Comparison of ENCODE assay signal across 16 cellular contexts in genomic region chr5:179696605-179697004, GRCh38. TPM values are rescaled to one million over a fixed set of nuclear protein-coding genes. Genes with fewer than 3 reads are reported as not detected.
A peak's percentile ranks its signal among the peaks of the same experiment; 100 is the strongest.
DNase-seq lines count a peak whose midpoint lies in the region; ATAC-seq, FAIRE-seq and TF ChIP-seq lines count a peak whose summit lies in the region.
"Had no signal": no experiment of that assay in that cellular context is flagged by ENCODE, and none has a peak within 500 bp of the region (broad histone marks: within the 10 kb centered on the region; RNA-seq: fewer than 3 reads in every experiment).

No MANE protein-coding gene starts in this region.

- H3K27ac ChIP-seq in GM12878 (ENCODE audit: control insufficient read depth, insufficient read depth) = peak overlapping the region; percentile 97; the same call in 1 of the 2 replicates
- peak overlapping the region; percentile 93 to 99 (median 95) for H3K27ac ChIP-seq in gastrocnemius medialis
- no peak overlapping the region for H3K27ac ChIP-seq in uterus
- no peak overlapping the region for H3K27ac ChIP-seq in heart right ventricle

- ATAC-seq in activated CD8-positive, alpha-beta memory T cell treated with anti-CD3 and anti-CD28 coated beads, Interleukin-2, amount 10 ng/mL, durations not matched to agents 7 days and 5 days = no peak
- ATAC-seq in GM12878 = no peak
- ATAC-seq in gastrocnemius medialis = no peak
- no peak for ATAC-seq in heart right ventricle

- TF ChIP-seq POLR2A in GM12878 (IDR thresholded peaks at IDR 0.05; ENCODE audit: low read depth, low read length) (no peak), gastrocnemius medialis (IDR thresholded peaks at IDR 0.05) (no peak), uterus (IDR thresholded peaks at IDR 0.05) (no peak)

- H3K4me1 ChIP-seq in GM12878 (ENCODE audit: control insufficient read depth, insufficient read depth, low read length) = peaks cover 14% of the 10 kb centered on the region
- H3K4me1 ChIP-seq in gastrocnemius medialis = peaks cover 21% of the 10 kb centered on the region in 2 donors
- H3K4me1 ChIP-seq in uterus = no peaks in the 10 kb centered on the region
- H3K4me1 ChIP-seq in heart right ventricle = peaks cover 4 to 37% (median 25%) of the 10 kb centered on the region in 9 donors

- H3K36me3 ChIP-seq in GM12878 (ENCODE audit: control insufficient read depth in 2 of 2, insufficient read depth in 2 of 2, low read length in 1 of 2) (no peaks in the 10 kb centered on the region; a peak in 1 of 4 replicates), gastrocnemius medialis (no peaks in the 10 kb centered on the region), uterus (no peaks in the 10 kb centered on the region), heart right ventricle (peaks cover 0 to 6% (median 0%) of the 10 kb centered on the region in 9 donors)
- H3K36me3 ChIP-seq: right atrium auricular region, thoracic aorta had no signal

- 81% methylated on average over 3 of the region's 3 CpGs for WGBS in GM12878 (ENCODE audit: insufficient coverage, insufficient replicate concordance, low lambda C conversion rate, missing lambda C conversion rate)
- WGBS in heart right ventricle, 2 donors = 97 to 98% methylated on average over 3 of the region's 3 CpGs

- TF ChIP-seq CTCF in GM12878 (IDR thresholded peaks at IDR 0.05 in 2 of 3, conservative IDR thresholded peaks at IDR 0.05 in 1 of 3; ENCODE audit: control insufficient read depth in 2 of 3, extremely low read depth in 1 of 3, insufficient read depth in 1 of 3, low read depth in 3 of 3, low read length in 3 of 3) = no peak
- TF ChIP-seq CTCF in gastrocnemius medialis (IDR thresholded peaks at IDR 0.05 in 4 of 5, conservative IDR thresholded peaks at IDR 0.05 in 1 of 5) = no peak
- no peak for TF ChIP-seq CTCF in uterus (IDR thresholded peaks at IDR 0.05)
- TF ChIP-seq CTCF in heart right ventricle (IDR thresholded peaks at IDR 0.05) = no peak

- SMC1A ChIA-PET in GM12878 (lab: Charles Lee; ENCODE audit: uncharacterized antibody, unreplicated experiment) = interaction anchor here (1.1 to 3.0 kb wide), 3 partner anchors 12 to 17 kb away, joined by 3 to 15 read pairs (median 4); partner anchors contain the start of gene CBY3

- H3K4me3 ChIP-seq in GM12878 (no peak overlapping the region), gastrocnemius medialis (no peak overlapping the region), uterus (no peak overlapping the region), heart right ventricle (no peak overlapping the region)
- H3K4me3 ChIP-seq: right atrium auricular region, thoracic aorta had no signal

- FAIRE-seq in GM12878 (lab: Jason Lieb, UNC) = no peak

- intact Hi-C loops in GM12878 (cut with micrococcal nuclease; ENCODE audit: unreplicated experiment) = no loop called here
- intact Hi-C loops in gastrocnemius medialis (cut with DNase I; ENCODE audit: low total_unique reads) = no loop called here
- intact Hi-C loops in uterus (cut with DNase I; ENCODE audit: low total_unique reads) = no loop called here
- intact Hi-C loops in heart right ventricle (cut with DNase I) = loop anchor here in 1 of 10 donors (5.0 kb wide), 1 partner anchor 36 kb away; the partner anchor contains the start of gene MAML1

- in situ Hi-C loops in GM12878 (cut with MboI) (no loop called here), gastrocnemius medialis (cut with MboI; ENCODE audit: low sequenced_read_pairs in 4 of 4) (no loop called here)

- TF ChIP-seq RAD21 in GM12878 (IDR thresholded peaks at IDR 0.05; ENCODE audit: insufficient read depth, low read depth, low read length) = no peak

- H3K9me3 ChIP-seq in GM12878 (replicated peaks; ENCODE audit: control insufficient read depth, insufficient read depth, low read length) (no peaks in the 10 kb centered on the region), gastrocnemius medialis (no peaks in the 10 kb centered on the region), uterus (no peaks in the 10 kb centered on the region), heart right ventricle (no peaks in the 10 kb centered on the region)
- H3K9me3 ChIP-seq: right atrium auricular region, thoracic aorta had no signal

- CTCF ChIA-PET in activated CD8-positive, alpha-beta memory T cell treated with anti-CD3 and anti-CD28 coated beads, Interleukin-2, amount 10 ng/mL, durations not matched to agents 7 days and 5 days (lab: Charles Lee) = interaction anchor here (0.7 to 1.7 kb wide), 4 partner anchors 18 to 73 kb away, joined by 3 to 11 read pairs (median 5); partner anchors contain the start of gene HNRNPH1
- CTCF ChIA-PET in GM12878 (lab: Yijun Ruan, JAX) = interaction anchor here (2.4 kb wide), 1 partner anchor 17 kb away, joined by 24 read pairs; the partner anchor contains the start of gene CBY3

- H3K27ac Mint-ChIP-seq in activated CD8-positive, alpha-beta memory T cell treated with anti-CD3 and anti-CD28 coated beads, Interleukin-2, amount 10 ng/mL, durations not matched to agents 7 days and 5 days = peak overlapping the region; percentile 53

- H2AFZ ChIP-seq in GM12878 (ENCODE audit: control insufficient read depth, low read depth, low read length) = no peak overlapping the region

- no TSS peak for BruUV-seq in GM12878 (replicated peaks; lab: Mats Ljungman, UMichigan)

- H3K9ac ChIP-seq in GM12878 (ENCODE audit: control insufficient read depth, insufficient read depth, low read length) = no peak overlapping the region

- H3K79me2 ChIP-seq in GM12878 (ENCODE audit: control insufficient read depth, insufficient read depth, low read length) = peaks cover 32% of the 10 kb centered on the region

- POLR2A ChIA-PET in GM12878 (lab: Charles Lee) = interaction anchor here (0.6 to 2.1 kb wide), 8 partner anchors 7 to 1183 kb away, joined by 3 to 14 read pairs (median 4); partner anchors contain the start of genes MAML1 and RUFY1

- no peaks in the 10 kb centered on the region for H3K27me3 Mint-ChIP-seq in activated CD8-positive, alpha-beta memory T cell treated with anti-CD3 and anti-CD28 coated beads, Interleukin-2, amount 10 ng/mL, durations not matched to agents 7 days and 5 days

- RAD21 ChIA-PET in GM12878 (lab: Charles Lee; ENCODE audit: unreplicated experiment) = interaction anchor here (1.6 to 2.0 kb wide), 2 partner anchors 17 to 36 kb away, joined by 4 to 11 read pairs; partner anchors contain the start of gene MAML1

- H3K27me3 ChIP-seq in GM12878 (replicated peaks in 1 of 2; ENCODE audit: control insufficient read depth in 2 of 2, insufficient read depth in 2 of 2, low read length in 1 of 2) (no peaks in the 10 kb centered on the region), gastrocnemius medialis (no peaks in the 10 kb centered on the region), uterus (no peaks in the 10 kb centered on the region), heart right ventricle (no peaks in the 10 kb centered on the region)
- H3K27me3 ChIP-seq: right atrium auricular region had no signal

- H3K36me3 Mint-ChIP-seq in activated CD8-positive, alpha-beta memory T cell treated with anti-CD3 and anti-CD28 coated beads, Interleukin-2, amount 10 ng/mL, durations not matched to agents 7 days and 5 days = peaks cover 20% of the 10 kb centered on the region

- TF ChIP-seq EP300 in GM12878 (IDR thresholded peaks at IDR 0.05; ENCODE audit: borderline replicate concordance in 1 of 2, control insufficient read depth in 1 of 2, low read depth in 2 of 2, low read length in 2 of 2) = no peak

- no peaks in the 10 kb centered on the region for H3K9me3 Mint-ChIP-seq in activated CD8-positive, alpha-beta memory T cell treated with anti-CD3 and anti-CD28 coated beads, Interleukin-2, amount 10 ng/mL, durations not matched to agents 7 days and 5 days (ENCODE audit: low read depth)

- no peak overlapping the region for H3K4me3 Mint-ChIP-seq in activated CD8-positive, alpha-beta memory T cell treated with anti-CD3 and anti-CD28 coated beads, Interleukin-2, amount 10 ng/mL, durations not matched to agents 7 days and 5 days

- no peaks in the 10 kb centered on the region for H4K20me1 ChIP-seq in GM12878 (ENCODE audit: control insufficient read depth, insufficient read depth)

- DNase-seq in activated CD8-positive, alpha-beta memory T cell treated with anti-CD3 and anti-CD28 coated beads, Interleukin-2, amount 10 ng/mL, durations not matched to agents 7 days and 5 days = no peak
- DNase-seq in activated CD8-positive, alpha-beta memory T cell treated with anti-CD3 and anti-CD28 coated beads for 24 hours = no peak
- peak; percentile 29 for DNase-seq in NAMALWA (ENCODE audit: low spot score)
- no peak for DNase-seq in GM12878 (ENCODE audit: low read depth, low spot score)
- DNase-seq in gastrocnemius medialis = no peak
- no peak for DNase-seq in AG20443 (ENCODE audit: low spot score)
- DNase-seq in uterus = no peak
- DNase-seq in heart right ventricle = no peak
- DNase-seq: ACHN; activated CD4-positive, alpha-beta T cell treated with anti-CD3 and anti-CD28 coated beads for 4 hours; activated naive CD4-positive, alpha-beta T cell treated with anti-CD3 and anti-CD28 coated beads, Interleukin-2, amount 50 U/mL, for 16 hours; MM.1S; NCI-H526 had no signal

- H3K4me1 Mint-ChIP-seq in activated CD8-positive, alpha-beta memory T cell treated with anti-CD3 and anti-CD28 coated beads, Interleukin-2, amount 10 ng/mL, durations not matched to agents 7 days and 5 days = peaks cover 28% of the 10 kb centered on the region

- peak overlapping the region; percentile 46 for H3K4me2 ChIP-seq in GM12878 (ENCODE audit: control insufficient read depth, insufficient read depth)

RNA-seq across cellular contexts. Expression of gene CANX, which starts 2.2 kb away (rescaled TPM):
- 100 to 1,000 TPM; 273 to 457 TPM for total RNA-seq in activated CD8-positive, alpha-beta memory T cell treated with anti-CD3 and anti-CD28 coated beads, Interleukin-2, amount 10 ng/mL, durations not matched to agents 7 days and 5 days
- 285 and 287 TPM in 2 replicates for total RNA-seq in GM12878 (2013; cell fraction: nucleolus; rRNA removed)
- 259 and 322 TPM in 2 replicates for total RNA-seq in GM12878 (2014; rRNA removed)
- total RNA-seq in GM12878 (2014; rRNA removed; fragmentation: Illumina TruSeq; extraction: Trizol) = 416 and 430 TPM in 2 replicates
- total RNA-seq in GM12878 (2021) = 550 and 555 TPM in 2 replicates
- 328 TPM for polyA plus RNA-seq in GM12878 (2011; ENCODE audit: low read depth)
- 602 and 605 TPM in 2 replicates for polyA plus RNA-seq in GM12878 (2011; rRNA removed)
- polyA plus RNA-seq in GM12878 (2011; cell fraction: cytosol; rRNA removed) = 137 and 177 TPM in 2 replicates
- polyA plus RNA-seq in GM12878 (2011; cell fraction: nucleus; rRNA removed) = 109 and 125 TPM in 2 replicates
- 303 and 419 TPM in 2 replicates for polyA plus RNA-seq in GM12878 (2012)
- polyA plus RNA-seq in GM12878 (2014; fragmentation: Illumina TruSeq; extraction: Trizol) = 393 and 480 TPM in 2 replicates
- 100 to 1,000 TPM in 1 of 2 experiments, 10 to 100 TPM in 1; 78.2 to 139 TPM for polyA plus RNA-seq in GM12878 (2014; fragmentation: Nextera tagmentation; extraction: Ambion mirVana)
- 261 and 326 TPM in 2 replicates for polyA plus RNA-seq in GM12878 (2014; rRNA removed)
- polyA plus RNA-seq in GM12878 (2016; fragmentation: Nextera tagmentation; extraction: Ambion mirVana) = 100 to 1,000 TPM; 433 to 469 TPM
- polyA minus RNA-seq in GM12878 (2011; rRNA and poly(A)+ RNA removed) = 439 and 652 TPM in 2 replicates
- polyA minus RNA-seq in GM12878 (2011; cell fraction: cytosol; rRNA and poly(A)+ RNA removed) = 262 and 309 TPM in 2 replicates
- polyA minus RNA-seq in GM12878 (2011; cell fraction: nucleus; rRNA and poly(A)+ RNA removed) = 71.2 and 97.1 TPM in 2 replicates
- total RNA-seq in gastrocnemius medialis = 100 to 1,000 TPM; 141 to 306 (median 275) TPM
- total RNA-seq in uterus = 100 to 1,000 TPM; 155 to 550 (median 392) TPM
- total RNA-seq in heart right ventricle = 100 to 1,000 TPM; 372 to 659 (median 492) TPM
- polyA plus RNA-seq in heart right ventricle = 100 to 1,000 TPM in 1 of 2 donors, 10 to 100 TPM in 1; 90.9 to 212 TPM

RNA-seq across cellular contexts. Expression of gene CBY3, which starts 15.8 kb away (rescaled TPM):
- under 1 TPM in 1 of 2 experiments, not detected in 1; 0.59 TPM for total RNA-seq in activated CD8-positive, alpha-beta memory T cell treated with anti-CD3 and anti-CD28 coated beads, Interleukin-2, amount 10 ng/mL, durations not matched to agents 7 days and 5 days
- 2.6 and 2.7 TPM in 2 replicates for total RNA-seq in GM12878 (2013; cell fraction: nucleolus; rRNA removed)
- 0.56 and 0.93 TPM in 2 replicates for total RNA-seq in GM12878 (2014; rRNA removed)
- total RNA-seq in GM12878 (2014; rRNA removed; fragmentation: Illumina TruSeq; extraction: Trizol) = not detected in 2 replicates
- total RNA-seq in GM12878 (2021) = not detected in 2 replicates
- not detected for polyA plus RNA-seq in GM12878 (2011; ENCODE audit: low read depth)
- polyA plus RNA-seq in GM12878 (2011; rRNA removed) = 0.10 TPM in 1 of 2 replicates, not detected in the other
- 0.07 and 0.23 TPM in 2 replicates for polyA plus RNA-seq in GM12878 (2011; cell fraction: cytosol; rRNA removed)
- 0.32 and 1.3 TPM in 2 replicates for polyA plus RNA-seq in GM12878 (2011; cell fraction: nucleus; rRNA removed)
- polyA plus RNA-seq in GM12878 (2012) = 0.69 and 0.93 TPM in 2 replicates
- not detected in 2 replicates for polyA plus RNA-seq in GM12878 (2014; fragmentation: Illumina TruSeq; extraction: Trizol)
- polyA plus RNA-seq in GM12878 (2014; fragmentation: Nextera tagmentation; extraction: Ambion mirVana) = not detected
- 0.18 and 0.25 TPM in 2 replicates for polyA plus RNA-seq in GM12878 (2014; rRNA removed)
- 1 to 10 TPM in 1 of 2 experiments, under 1 TPM in 1; 0.47 to 1.2 TPM for polyA plus RNA-seq in GM12878 (2016; fragmentation: Nextera tagmentation; extraction: Ambion mirVana)
- polyA minus RNA-seq in GM12878 (2011; rRNA and poly(A)+ RNA removed) = 0.41 TPM in 1 of 2 replicates, not detected in the other
- not detected in 2 replicates for polyA minus RNA-seq in GM12878 (2011; cell fraction: cytosol; rRNA and poly(A)+ RNA removed)
- polyA minus RNA-seq in GM12878 (2011; cell fraction: nucleus; rRNA and poly(A)+ RNA removed) = 2.7 and 3.0 TPM in 2 replicates
- total RNA-seq in gastrocnemius medialis = not detected
- total RNA-seq in uterus = not detected
- not detected for total RNA-seq in heart right ventricle
- under 1 TPM in 1 of 2 donors, not detected in 1; 0.06 TPM for polyA plus RNA-seq in heart right ventricle
- total RNA-seq: right atrium auricular region, SK-MEL-5 had no signal

RNA-seq across cellular contexts. Expression of gene MAML1, which starts 36.0 kb away (rescaled TPM):
- 10 to 100 TPM; 34.7 to 34.9 TPM for total RNA-seq in activated CD8-positive, alpha-beta memory T cell treated with anti-CD3 and anti-CD28 coated beads, Interleukin-2, amount 10 ng/mL, durations not matched to agents 7 days and 5 days
- 22.7 and 24.8 TPM in 2 replicates for total RNA-seq in GM12878 (2013; cell fraction: nucleolus; rRNA removed)
- 9.1 and 16.4 TPM in 2 replicates for total RNA-seq in GM12878 (2014; rRNA removed)
- 7.4 and 7.9 TPM in 2 replicates for total RNA-seq in GM12878 (2014; rRNA removed; fragmentation: Illumina TruSeq; extraction: Trizol)
- 23.1 and 23.9 TPM in 2 replicates for total RNA-seq in GM12878 (2021)
- polyA plus RNA-seq in GM12878 (2011; ENCODE audit: low read depth) = 5.3 TPM
- 3.4 and 6.5 TPM in 2 replicates for polyA plus RNA-seq in GM12878 (2011; rRNA removed)
- 6.6 and 7.5 TPM in 2 replicates for polyA plus RNA-seq in GM12878 (2011; cell fraction: cytosol; rRNA removed)
- polyA plus RNA-seq in GM12878 (2011; cell fraction: nucleus; rRNA removed) = 14.3 and 16.4 TPM in 2 replicates
- 9.6 and 11.2 TPM in 2 replicates for polyA plus RNA-seq in GM12878 (2012)
- polyA plus RNA-seq in GM12878 (2014; fragmentation: Illumina TruSeq; extraction: Trizol) = 13.8 and 17.2 TPM in 2 replicates
- 1 to 10 TPM in 1 of 2 experiments, under 1 TPM in 1; 0.42 to 1.2 TPM for polyA plus RNA-seq in GM12878 (2014; fragmentation: Nextera tagmentation; extraction: Ambion mirVana)
- polyA plus RNA-seq in GM12878 (2014; rRNA removed) = 19.5 and 21.1 TPM in 2 replicates
- polyA plus RNA-seq in GM12878 (2016; fragmentation: Nextera tagmentation; extraction: Ambion mirVana) = 1 to 10 TPM; 7.0 to 7.1 TPM
- polyA minus RNA-seq in GM12878 (2011; rRNA and poly(A)+ RNA removed) = 6.3 and 7.7 TPM in 2 replicates
- polyA minus RNA-seq in GM12878 (2011; cell fraction: cytosol; rRNA and poly(A)+ RNA removed) = 4.1 and 5.6 TPM in 2 replicates
- 7.6 and 16.6 TPM in 2 replicates for polyA minus RNA-seq in GM12878 (2011; cell fraction: nucleus; rRNA and poly(A)+ RNA removed)
- 10 to 100 TPM; 14.4 to 16.3 (median 15.1) TPM for total RNA-seq in gastrocnemius medialis
- 10 to 100 TPM; 19.7 to 44.1 (median 21.4) TPM for total RNA-seq in uterus
- 10 to 100 TPM in 9 of 10 donors, 1 to 10 TPM in 1; 10.0 to 15.3 (median 12.5) TPM for total RNA-seq in heart right ventricle
- 1 to 10 TPM; 5.5 to 9.4 TPM for polyA plus RNA-seq in heart right ventricle

Comparison
In these comparisons a context has a peak if more than half of its experiments do, and no peak if none do; other contexts are left out.
1. H3K27ac ChIP-seq: peak in GM12878 (single experiment) and gastrocnemius medialis (4 of 4); none in uterus (0 of 2) and heart right ventricle (0 of 10).